In the genomic region with DNA sequence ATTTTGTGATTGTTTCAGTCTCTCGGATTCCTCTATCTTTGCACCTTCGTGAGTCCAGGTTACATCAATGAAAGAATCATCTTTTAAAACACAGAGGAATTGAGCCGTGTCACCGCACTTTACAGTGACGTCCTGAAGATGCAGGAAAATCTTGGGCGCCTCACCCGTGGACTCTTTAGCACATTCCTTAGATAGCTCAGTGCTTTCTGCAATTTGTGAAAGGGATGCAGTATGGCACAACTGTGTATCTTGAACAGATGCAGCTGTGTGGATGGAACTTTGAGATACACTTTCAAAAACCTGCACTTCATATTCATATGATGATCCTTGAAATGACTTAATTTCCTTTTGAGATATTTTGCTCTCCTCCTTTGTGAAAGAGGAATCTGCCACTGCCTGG, we compare ENCODE assay signal across 16 cellular contexts. TPM values are rescaled to one million over a fixed set of nuclear protein-coding genes. Genes with fewer than 3 reads are reported as not detected.
DNase-seq lines count a peak whose midpoint lies in the region; ATAC-seq, FAIRE-seq and TF ChIP-seq lines count a peak whose summit lies in the region.
"Had no signal": no experiment of that assay in that cellular context is flagged by ENCODE, and none has a peak within 500 bp of the region (broad histone marks: within the 10 kb centered on the region; RNA-seq: fewer than 3 reads in every experiment).

No MANE protein-coding gene starts in this region.

- no peak overlapping the region for H3K4me3 ChIP-seq in HepG2 (replicated peaks in 1 of 3; ENCODE audit: insufficient read depth in 1 of 3, low read depth in 2 of 3, low read length in 3 of 3)
- H3K4me3 ChIP-seq in right lobe of liver = no peak overlapping the region
- H3K4me3 ChIP-seq: A549, SK-N-MC had no signal

- no peaks in the 10 kb centered on the region for H3K4me1 Mint-ChIP-seq in type B pancreatic cell (ENCODE audit: unreplicated experiment)

- no TSS peak for BruUV-seq in HepG2 (replicated peaks; lab: Mats Ljungman, UMichigan)

- CTCF ChIA-PET in HepG2 (lab: Yijun Ruan, JAX; ENCODE audit: low intra/inter-chr PET ratio, low total read pairs) = no interaction called here

- no peak for ATAC-seq in HepG2
- no peak for ATAC-seq in right lobe of liver
- ATAC-seq in SK-N-SH treated with all-trans-retinoic acid at 6 μM for 48 hours = peak; percentile 68

- no peaks in the 10 kb centered on the region for H3K36me3 ChIP-seq in HepG2 (replicated peaks in 1 of 2; ENCODE audit: control insufficient read depth in 1 of 2, insufficient read depth in 2 of 2, low read length in 2 of 2)
- H3K36me3 ChIP-seq in right lobe of liver = no peaks in the 10 kb centered on the region

- H4K20me1 ChIP-seq in HepG2 (ENCODE audit: insufficient read depth, low read length) = no peaks in the 10 kb centered on the region

- no peak overlapping the region for H2AFZ ChIP-seq in HepG2 (ENCODE audit: low read length)

- TF ChIP-seq EP300 in HepG2 (IDR thresholded peaks at IDR 0.05; ENCODE audit: low read depth in 2 of 2, low read length in 2 of 2) = no peak
- TF ChIP-seq EP300 in HepG2 (CRISPR knock-in tag; IDR thresholded peaks at IDR 0.05; ENCODE audit: borderline replicate concordance) = no peak

- no peak overlapping the region for H3K27ac Mint-ChIP-seq in type B pancreatic cell

- no peak overlapping the region for H3K27ac ChIP-seq in HepG2 (ENCODE audit: extremely low read length, insufficient read depth, low read length)
- H3K27ac ChIP-seq in right lobe of liver = no peak overlapping the region
- H3K27ac ChIP-seq: A549, SK-N-MC had no signal

- DNase-seq in HepG2 (ENCODE audit: low spot score) (no peak), right lobe of liver (no peak), kidney tubule cell (ENCODE audit: low spot score) (peak; percentile 9), type B pancreatic cell (ENCODE audit: extremely low spot score, unreplicated experiment) (no peak), GM20000 (ENCODE audit: low spot score) (no peak), NCI-H2107 treated with DMSO at 0.1 percent for 48 hours (lab: John Stamatoyannopoulos, UW; ENCODE audit: unreplicated experiment) (no peak), NCI-H345 treated with DMSO at 0.1 percent for 48 hours (lab: John Stamatoyannopoulos, UW; ENCODE audit: unreplicated experiment) (no peak)
- DNase-seq: CD4-positive, CD25-positive, alpha-beta regulatory T cell; H7; NCI-H1436 treated with DMSO at 0.1 percent for 48 hours; NCI-H2081; NCI-H2227 treated with DMSO at 0.1 percent for 48 hours; NCI-H526 had no signal

- 14% methylated on average over 7 of the region's 7 CpGs for WGBS in HepG2 (ENCODE audit: low lambda C conversion rate)
- 76% methylated on average over 7 of the region's 7 CpGs for WGBS in right lobe of liver (ENCODE audit: insufficient coverage, low coverage, low lambda C conversion rate, missing lambda C conversion rate)

- in situ Hi-C loops in HepG2 (cut with HindIII; ENCODE audit: extremely low pct_ligation_motif_present, low pct_unique_long_range_greater_than_20kb) = no loop called here

- TF ChIP-seq POLR2A in HepG2 (IDR thresholded peaks at IDR 0.05; ENCODE audit: insufficient read depth in 1 of 2, low read depth in 2 of 2, low read length in 2 of 2) (no peak), right lobe of liver (IDR thresholded peaks at IDR 0.05) (no peak)

- H3K27me3 Mint-ChIP-seq in type B pancreatic cell = no peaks in the 10 kb centered on the region
- H3K27me3 Mint-ChIP-seq: CD4-positive, CD25-positive, alpha-beta regulatory T cell had no signal

- H3K36me3 Mint-ChIP-seq in type B pancreatic cell = no peaks in the 10 kb centered on the region

- intact Hi-C loops in HepG2 (cut with micrococcal nuclease; ENCODE audit: unreplicated experiment) = no loop called here
- intact Hi-C loops in right lobe of liver (cut with DNase I) = no loop called here

- peaks cover 0 to 2% of the 10 kb centered on the region in 2 experiments; a peak in 1 of 5 replicates for H3K27me3 ChIP-seq in HepG2 (ENCODE audit: control insufficient read depth in 1 of 2, insufficient read depth in 2 of 2, low read length in 2 of 2)
- H3K27me3 ChIP-seq in right lobe of liver = no peaks in the 10 kb centered on the region

- no peaks in the 10 kb centered on the region for H3K4me1 ChIP-seq in HepG2 (ENCODE audit: insufficient read depth, low read length)
- H3K4me1 ChIP-seq in right lobe of liver = no peaks in the 10 kb centered on the region
- H3K4me1 ChIP-seq: A549 had no signal

- no peaks in the 10 kb centered on the region for H3K9me3 Mint-ChIP-seq in type B pancreatic cell
- H3K9me3 Mint-ChIP-seq: CD4-positive, CD25-positive, alpha-beta regulatory T cell had no signal

- no peak for FAIRE-seq in HepG2 (lab: Jason Lieb, UNC)

- TF ChIP-seq CTCF in HepG2 (CRISPR knock-in tag; IDR thresholded peaks at IDR 0.05) (no peak), right lobe of liver (IDR thresholded peaks at IDR 0.05) (no peak), type B pancreatic cell (conservative IDR thresholded peaks at IDR 0.05) (no peak), GM20000 (IDR thresholded peaks at IDR 0.05; ENCODE audit: extremely low read depth, missing control alignments) (no peak)

- POLR2A ChIA-PET in HepG2 (lab: Yijun Ruan, JAX) = no interaction called here

- no peak for TF ChIP-seq RAD21 in HepG2 (CRISPR knock-in tag; IDR thresholded peaks at IDR 0.05)

- no peak overlapping the region for H3K4me3 Mint-ChIP-seq in type B pancreatic cell
- H3K4me3 Mint-ChIP-seq: CD4-positive, CD25-positive, alpha-beta regulatory T cell had no signal

- no peak overlapping the region for H3K4me2 ChIP-seq in HepG2 (ENCODE audit: low read depth, low read length)
- H3K4me2 ChIP-seq: A549 had no signal

- H3K9me3 ChIP-seq in HepG2 (ENCODE audit: low read length) (no peaks in the 10 kb centered on the region), right lobe of liver (no peaks in the 10 kb centered on the region)
- H3K9me3 ChIP-seq: A549 had no signal

- no peak overlapping the region for H3K9ac ChIP-seq in HepG2 (ENCODE audit: insufficient read depth, low read depth, low read length)

- H3K79me2 ChIP-seq in HepG2 (ENCODE audit: insufficient read depth, low read length) = no peaks in the 10 kb centered on the region

TF ChIP-seq in HepG2, 621 proteins besides CTCF, POLR2A, EP300 and RAD21:
- no peak for TF ChIP-seq MBNL3 (CRISPR knock-in tag; conservative IDR thresholded peaks at IDR 0.05)
- TF ChIP-seq CREB1 (IDR thresholded peaks at IDR 0.05) = peak; percentile 25; the same call in 1 of the 2 replicates
- no peak for TF ChIP-seq CREB1 (CRISPR knock-in tag; IDR thresholded peaks at IDR 0.05)

TF ChIP-seq in SK-N-SH treated with all-trans-retinoic acid at 6 μM for 48 hours, 23 proteins besides CTCF, POLR2A, EP300 and RAD21 (continues in another document):
- no peak for TF ChIP-seq GLIS3 (CRISPR knock-in tag; IDR thresholded peaks at IDR 0.05)
- TF ChIP-seq ISL1 (CRISPR knock-in tag; IDR thresholded peaks at IDR 0.05) = no peak
- TF ChIP-seq TCF4 (CRISPR knock-in tag; IDR thresholded peaks at IDR 0.05; ENCODE audit: borderline replicate concordance) = no peak
- TF ChIP-seq, protein P1, sequence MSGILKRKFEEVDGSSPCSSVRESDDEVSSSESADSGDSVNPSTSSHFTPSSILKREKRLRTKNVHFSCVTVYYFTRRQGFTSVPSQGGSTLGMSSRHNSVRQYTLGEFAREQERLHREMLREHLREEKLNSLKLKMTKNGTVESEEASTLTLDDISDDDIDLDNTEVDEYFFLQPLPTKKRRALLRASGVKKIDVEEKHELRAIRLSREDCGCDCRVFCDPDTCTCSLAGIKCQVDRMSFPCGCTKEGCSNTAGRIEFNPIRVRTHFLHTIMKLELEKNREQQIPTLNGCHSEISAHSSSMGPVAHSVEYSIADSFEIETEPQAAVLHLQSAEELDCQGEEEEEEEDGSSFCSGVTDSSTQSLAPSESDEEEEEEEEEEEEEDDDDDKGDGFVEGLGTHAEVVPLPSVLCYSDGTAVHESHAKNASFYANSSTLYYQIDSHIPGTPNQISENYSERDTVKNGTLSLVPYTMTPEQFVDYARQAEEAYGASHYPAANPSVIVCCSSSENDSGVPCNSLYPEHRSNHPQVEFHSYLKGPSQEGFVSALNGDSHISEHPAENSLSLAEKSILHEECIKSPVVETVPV (CRISPR knock-in tag; IDR thresholded peaks at IDR 0.05) = no peak
- no peak for TF ChIP-seq ZNF70 (CRISPR knock-in tag; IDR thresholded peaks at IDR 0.05)
- TF ChIP-seq ZFP3 (CRISPR knock-in tag; IDR thresholded peaks at IDR 0.05) = no peak

RNA-seq across cellular contexts. Expression of a gene that starts 50.9 kb away (rescaled TPM):
- total RNA-seq in HepG2 (2016; rRNA removed; fragmentation: Illumina TruSeq; extraction: Trizol) (under 0.01 TPM in 2 replicates), right lobe of liver (1 to 10 TPM in 3 of 6 experiments, under 1 TPM in 3; 0.42 to 9.5 (median 0.97) TPM), type B pancreatic cell (ENCODE audit: low replicate concordance) (4.2 and 5.6 TPM in 2 replicates)
- not detected in 2 replicates for total RNA-seq in HepG2 (2016; cell fraction: cytosol; rRNA removed; fragmentation: Illumina TruSeq; extraction: Trizol; ENCODE audit: low read depth)
- under 0.01 TPM in 2 replicates for total RNA-seq in HepG2 (2016; cell fraction: insoluble cytoplasmic fraction; rRNA removed; fragmentation: Illumina TruSeq; extraction: Trizol)
- not detected in 2 replicates for total RNA-seq in HepG2 (2016; cell fraction: membrane; rRNA removed; fragmentation: Illumina TruSeq; extraction: Trizol)
- total RNA-seq in HepG2 (2016; cell fraction: nucleus; rRNA removed; fragmentation: Illumina TruSeq; extraction: Trizol) = under 0.01 and 0.06 TPM in 2 replicates
- polyA plus RNA-seq in HepG2 (2011; rRNA removed) = under 0.01 TPM in 1 of 2 replicates, not detected in the other
- polyA plus RNA-seq in HepG2 (2011; cell fraction: cytosol; rRNA removed) = under 0.01 TPM in 2 replicates
- 0.02 TPM in 2 replicates for polyA plus RNA-seq in HepG2 (2011; cell fraction: nucleus; rRNA removed)
- 0.08 and 0.12 TPM in 2 replicates for polyA plus RNA-seq in HepG2 (2012)
- not detected in 2 replicates for polyA plus RNA-seq in HepG2 (2016; cell fraction: cytosol; fragmentation: Illumina TruSeq; extraction: Trizol; ENCODE audit: low read depth)
- polyA plus RNA-seq in HepG2 (2016; cell fraction: insoluble cytoplasmic fraction; fragmentation: Illumina TruSeq; extraction: Trizol; ENCODE audit: low read depth) = not detected in 2 replicates
- polyA plus RNA-seq in HepG2 (2016; cell fraction: membrane; fragmentation: Illumina TruSeq; extraction: Trizol; ENCODE audit: low read depth) = not detected in 2 replicates
- polyA plus RNA-seq in HepG2 (2016; cell fraction: nucleus; fragmentation: Illumina TruSeq; extraction: Trizol; ENCODE audit: insufficient read depth, low read depth) = 0.01 TPM in 1 of 2 replicates, not detected in the other
- under 0.01 and 0.02 TPM in 2 replicates for polyA minus RNA-seq in HepG2 (2011; rRNA and poly(A)+ RNA removed; ENCODE audit: low replicate concordance)
- under 0.01 TPM in 1 of 2 replicates, not detected in the other for polyA minus RNA-seq in HepG2 (2011; cell fraction: cytosol; rRNA and poly(A)+ RNA removed)
- polyA minus RNA-seq in HepG2 (2011; cell fraction: nucleus; rRNA and poly(A)+ RNA removed) = 0.13 and 1.1 TPM in 2 replicates
